In the genomic region with DNA sequence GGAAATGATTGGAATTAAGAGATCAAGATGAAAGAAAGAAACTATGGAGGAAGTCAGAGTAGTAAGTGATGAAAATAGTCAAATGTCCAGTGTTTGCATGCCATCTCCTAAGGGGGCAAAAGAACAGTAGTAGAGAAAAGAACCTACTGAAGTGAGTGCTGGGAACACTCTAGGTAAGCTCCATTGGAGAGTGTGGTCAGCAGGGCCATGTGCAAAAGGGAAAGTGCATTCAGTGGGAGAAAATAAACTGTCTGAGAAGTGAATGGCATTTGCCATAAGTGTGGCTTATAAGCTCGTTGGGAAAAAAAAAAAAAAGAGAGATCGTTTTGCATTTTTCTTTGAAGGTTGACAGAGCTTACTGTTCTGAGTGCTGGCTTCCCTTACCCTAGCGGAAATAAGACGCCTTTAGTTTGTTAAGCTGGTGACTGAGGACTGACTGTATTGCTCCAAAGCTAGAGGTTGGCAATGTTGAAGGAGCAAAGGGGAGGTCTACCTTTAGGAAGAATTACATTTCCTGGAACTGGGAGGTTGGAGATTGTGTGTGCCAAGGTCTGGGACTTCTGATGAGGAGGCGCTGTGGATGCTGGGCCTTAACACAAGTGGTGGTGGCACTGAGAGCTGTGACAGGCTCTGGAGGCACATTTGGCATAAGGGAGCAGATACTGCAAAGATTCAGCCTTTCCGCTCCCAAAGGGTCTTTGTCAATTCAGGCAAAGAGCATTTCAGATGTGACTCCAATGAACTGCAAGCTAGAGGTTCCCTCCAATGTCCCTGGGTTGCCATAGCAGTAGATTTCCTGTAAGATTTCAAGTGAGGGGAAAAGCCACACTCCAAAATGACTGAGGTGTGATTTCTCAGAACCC, we compare ENCODE assay signal across 13 cellular contexts.
DNase-seq lines count a peak whose midpoint lies in the region; ATAC-seq and TF ChIP-seq lines count a peak whose summit lies in the region.
"Had no signal": no experiment of that assay in that cellular context is flagged by ENCODE, and none has a peak within 500 bp of the region (broad histone marks: within the 10 kb centered on the region; RNA-seq: fewer than 3 reads in every experiment).

No MANE protein-coding gene starts in this region.

- peak overlapping the region; percentile 66 for H3K4me3 Mint-ChIP-seq in activated CD4-positive, alpha-beta T cell treated with anti-CD3 and anti-CD28 coated beads for 36 hours
- peak overlapping the region; percentile 53 for H3K4me3 Mint-ChIP-seq in activated CD8-positive, alpha-beta T cell treated with anti-CD3 and anti-CD28 coated beads for 36 hours
- peak overlapping the region; percentile 44 for H3K4me3 Mint-ChIP-seq in central memory CD8-positive, alpha-beta T cell
- H3K4me3 Mint-ChIP-seq: neural crest cell had no signal

- CTCF ChIA-PET in activated CD4-positive, alpha-beta T cell treated with anti-CD3 and anti-CD28 coated beads for 36 hours (lab: Charles Lee) = interaction anchor here (0.8 to 6.2 kb wide), 12 partner anchors 8 to 267 kb away, joined by 3 to 53 read pairs (median 5); no protein-coding TSS in a partner anchor
- CTCF ChIA-PET in activated CD8-positive, alpha-beta T cell treated with anti-CD3 and anti-CD28 coated beads for 36 hours (lab: Charles Lee) = interaction anchor here (0.7 to 7.2 kb wide), 12 partner anchors 9 to 154 kb away, joined by 3 to 69 read pairs (median 4); no protein-coding TSS in a partner anchor

- intact Hi-C loops in activated CD4-positive, alpha-beta T cell treated with anti-CD3 and anti-CD28 coated beads for 36 hours (cut with DNase I, micrococcal nuclease) = loop anchor here (1.0 to 2.0 kb wide), 8 partner anchors 28 to 276 kb away; no protein-coding TSS in a partner anchor
- intact Hi-C loops in activated CD8-positive, alpha-beta T cell treated with anti-CD3 and anti-CD28 coated beads for 36 hours (cut with micrococcal nuclease) = loop anchor here (1.0 to 10.0 kb wide), 2 partner anchors 28 to 158 kb away; no protein-coding TSS in a partner anchor

- peak; percentile 69 for DNase-seq in activated CD4-positive, alpha-beta T cell treated with anti-CD3 and anti-CD28 coated beads for 36 hours
- no peak for DNase-seq in activated CD4-positive, alpha-beta T cell treated with anti-CD3 and anti-CD28 coated beads, Interleukin-2, amount 50 U/mL, for 4 hours
- DNase-seq in activated CD8-positive, alpha-beta T cell treated with anti-CD3 and anti-CD28 coated beads for 36 hours = peak; percentile 67
- no peak for DNase-seq in central memory CD8-positive, alpha-beta T cell (ENCODE audit: low spot score in 2 of 2)
- peak in 4 of 6 experiments; percentile 7 to 60 (median 32) for DNase-seq in stimulated activated naive CD4-positive, alpha-beta T cell (lab: John Stamatoyannopoulos, UW)
- DNase-seq in middle frontal gyrus (ENCODE audit: extremely low spot score, low spot score) = no peak
- DNase-seq: amniotic stem cell, NCI-H2107, NCI-H774, right cardiac atrium had no signal

- POLR2A ChIA-PET in activated CD4-positive, alpha-beta T cell treated with anti-CD3 and anti-CD28 coated beads for 36 hours (lab: Charles Lee) = interaction anchor here (0.5 to 3.1 kb wide), 22 partner anchors 12 to 289 kb away, joined by 3 to 23 read pairs (median 6); no protein-coding TSS in a partner anchor
- POLR2A ChIA-PET in activated CD8-positive, alpha-beta T cell treated with anti-CD3 and anti-CD28 coated beads for 36 hours (lab: Charles Lee) = interaction anchor here (0.8 to 5.4 kb wide), 15 partner anchors 12 to 290 kb away, joined by 3 to 51 read pairs (median 4); no protein-coding TSS in a partner anchor

- peak; percentile 82 for ATAC-seq in activated CD4-positive, alpha-beta T cell treated with anti-CD3 and anti-CD28 coated beads for 36 hours
- peak; percentile 75 for ATAC-seq in activated CD8-positive, alpha-beta T cell treated with anti-CD3 and anti-CD28 coated beads for 36 hours
- ATAC-seq in central memory CD8-positive, alpha-beta T cell (replicated peaks; ENCODE audit: extremely low read depth, poor library complexity, severe bottlenecking) = no peak
- ATAC-seq in HG03196 (IDR thresholded peaks at IDR 0.05; ENCODE audit: unreplicated experiment) (no peak), HG03354 (IDR thresholded peaks at IDR 0.05; ENCODE audit: poor library complexity, severe bottlenecking, unreplicated experiment) (no peak)
- ATAC-seq: right cardiac atrium had no signal

- H3K4me1 Mint-ChIP-seq in activated CD4-positive, alpha-beta T cell treated with anti-CD3 and anti-CD28 coated beads for 36 hours = peaks cover 73% of the 10 kb centered on the region
- H3K4me1 Mint-ChIP-seq in activated CD8-positive, alpha-beta T cell treated with anti-CD3 and anti-CD28 coated beads for 36 hours (ENCODE audit: low read depth) = peaks cover 69% of the 10 kb centered on the region
- peaks cover 51% of the 10 kb centered on the region for H3K4me1 Mint-ChIP-seq in central memory CD8-positive, alpha-beta T cell
- H3K4me1 Mint-ChIP-seq: neural crest cell had no signal

- peaks cover 5% of the 10 kb centered on the region for H3K9me3 Mint-ChIP-seq in activated CD4-positive, alpha-beta T cell treated with anti-CD3 and anti-CD28 coated beads for 36 hours (ENCODE audit: low read depth)
- H3K9me3 Mint-ChIP-seq in activated CD8-positive, alpha-beta T cell treated with anti-CD3 and anti-CD28 coated beads for 36 hours = peaks cover 10% of the 10 kb centered on the region
- peaks cover 8% of the 10 kb centered on the region for H3K9me3 Mint-ChIP-seq in central memory CD8-positive, alpha-beta T cell

- TF ChIP-seq CTCF in activated CD8-positive, alpha-beta T cell treated with anti-CD3 and anti-CD28 coated beads for 36 hours (IDR thresholded peaks at IDR 0.05) = no peak

- H3K27ac Mint-ChIP-seq in activated CD4-positive, alpha-beta T cell treated with anti-CD3 and anti-CD28 coated beads for 36 hours = peak overlapping the region; percentile 99
- peak overlapping the region; percentile 96 for H3K27ac Mint-ChIP-seq in activated CD8-positive, alpha-beta T cell treated with anti-CD3 and anti-CD28 coated beads for 36 hours
- H3K27ac Mint-ChIP-seq in central memory CD8-positive, alpha-beta T cell (ENCODE audit: low read depth) = peak overlapping the region; percentile 68

- H3K27me3 Mint-ChIP-seq in activated CD4-positive, alpha-beta T cell treated with anti-CD3 and anti-CD28 coated beads for 36 hours = no peaks in the 10 kb centered on the region
- H3K27me3 Mint-ChIP-seq in activated CD8-positive, alpha-beta T cell treated with anti-CD3 and anti-CD28 coated beads for 36 hours = no peaks in the 10 kb centered on the region
- H3K27me3 Mint-ChIP-seq in central memory CD8-positive, alpha-beta T cell = no peaks in the 10 kb centered on the region

- H3K36me3 Mint-ChIP-seq in activated CD4-positive, alpha-beta T cell treated with anti-CD3 and anti-CD28 coated beads for 36 hours (ENCODE audit: low read depth) = peaks cover 37% of the 10 kb centered on the region
- H3K36me3 Mint-ChIP-seq in activated CD8-positive, alpha-beta T cell treated with anti-CD3 and anti-CD28 coated beads for 36 hours (ENCODE audit: low read depth) = peaks cover 34% of the 10 kb centered on the region
- H3K36me3 Mint-ChIP-seq in central memory CD8-positive, alpha-beta T cell (ENCODE audit: insufficient read depth) = no peaks in the 10 kb centered on the region

Comparison
In these comparisons a context has a peak if more than half of its experiments do, and no peak if none do; other contexts are left out.
1. DNase-seq: peak in activated CD4-positive, alpha-beta T cell treated with anti-CD3 and anti-CD28 coated beads for 36 hours (single experiment), activated CD8-positive, alpha-beta T cell treated with anti-CD3 and anti-CD28 coated beads for 36 hours (single experiment) and stimulated activated naive CD4-positive, alpha-beta T cell (4 of 6); none in activated CD4-positive, alpha-beta T cell treated with anti-CD3 and anti-CD28 coated beads, Interleukin-2, amount 50 U/mL, for 4 hours (0 of 2), central memory CD8-positive, alpha-beta T cell (0 of 2) and middle frontal gyrus (single experiment).
2. ATAC-seq: peak in activated CD4-positive, alpha-beta T cell treated with anti-CD3 and anti-CD28 coated beads for 36 hours (single experiment) and activated CD8-positive, alpha-beta T cell treated with anti-CD3 and anti-CD28 coated beads for 36 hours (single experiment); none in central memory CD8-positive, alpha-beta T cell (single experiment), HG03196 (single experiment) and HG03354 (single experiment).
3. Peak in every context shown above with its lines, with median percentiles within 50 percentile points of each other: H3K27ac Mint-ChIP-seq and H3K4me3 Mint-ChIP-seq.